1 cellular context compared by ENCODE assay signal in genomic region chr2:113164234-113164929, GRCh38.
TF ChIP-seq lines count a peak whose summit lies in the region.

No MANE protein-coding gene starts in this region.

TF ChIP-seq in HepG2, 621 proteins besides CTCF, POLR2A, EP300 and RAD21:
- no peak for TF ChIP-seq RARG (CRISPR knock-in tag; IDR thresholded peaks at IDR 0.05; ENCODE audit: low read depth)
- no peak for TF ChIP-seq USF2 (IDR thresholded peaks at IDR 0.05; ENCODE audit: low read depth, low read length)
- TF ChIP-seq USF2 (CRISPR knock-in tag; IDR thresholded peaks at IDR 0.05; ENCODE audit: borderline replicate concordance): no peak
- TF ChIP-seq YY1 (IDR thresholded peaks at IDR 0.05; ENCODE audit: insufficient read depth, insufficient replicate concordance, low read depth, low read length): no peak
- TF ChIP-seq RBM39 (IDR thresholded peaks at IDR 0.05; ENCODE audit: low read depth, low read length, poor library complexity, severe bottlenecking): no peak
- peak; percentile 72; the same call in 1 of the 2 replicates for TF ChIP-seq ZBTB4 (CRISPR knock-in tag; IDR thresholded peaks at IDR 0.05; ENCODE audit: borderline replicate concordance)
- TF ChIP-seq ZNF281 (CRISPR knock-in tag; IDR thresholded peaks at IDR 0.05; ENCODE audit: borderline replicate concordance): no peak
- TF ChIP-seq AKAP8 (CRISPR knock-in tag; IDR thresholded peaks at IDR 0.05): 0 out of 2 replicates have a peak, but pooled peaks have one; percentile 49
- TF ChIP-seq ZFY (CRISPR knock-in tag; IDR thresholded peaks at IDR 0.05): no peak
- no peak for TF ChIP-seq ARID4A (CRISPR knock-in tag; IDR thresholded peaks at IDR 0.05; ENCODE audit: borderline replicate concordance)
- peak; percentile 71; the same call in 1 of the 2 replicates for TF ChIP-seq ZNF619 (CRISPR knock-in tag; IDR thresholded peaks at IDR 0.05)
- TF ChIP-seq E2F1 (CRISPR knock-in tag; IDR thresholded peaks at IDR 0.05): no peak
- peak; percentile 68; the same call in 1 of the 2 replicates for TF ChIP-seq ZNF605 (CRISPR knock-in tag; IDR thresholded peaks at IDR 0.05)
- no peak for TF ChIP-seq NONO (IDR thresholded peaks at IDR 0.05)
- 0 out of 2 replicates have a peak, but pooled peaks have one; percentile 0 for TF ChIP-seq NONO (CRISPR knock-in tag; conservative IDR thresholded peaks at IDR 0.05)
- TF ChIP-seq IRF9 (CRISPR knock-in tag; IDR thresholded peaks at IDR 0.05; ENCODE audit: borderline replicate concordance): peak; percentile 75; the same call in 1 of the 2 replicates
- 0 out of 2 replicates have a peak, but pooled peaks have one; percentile 33 for TF ChIP-seq ZFP90 (CRISPR knock-in tag; IDR thresholded peaks at IDR 0.05; ENCODE audit: borderline replicate concordance)
- peak; percentile 57; the same call in 1 of the 2 replicates for TF ChIP-seq ZNF350 (CRISPR knock-in tag; IDR thresholded peaks at IDR 0.05; ENCODE audit: borderline replicate concordance, low read depth)
- 0 out of 2 replicates have a peak, but pooled peaks have one; percentile 10 for TF ChIP-seq MXD4 (CRISPR knock-in tag; IDR thresholded peaks at IDR 0.05)
- TF ChIP-seq ATF1 (CRISPR knock-in tag; IDR thresholded peaks at IDR 0.05): peak; percentile 32; the same call in 1 of the 2 replicates
- no peak for TF ChIP-seq FIP1L1 (IDR thresholded peaks at IDR 0.05; ENCODE audit: borderline replicate concordance, insufficient read depth, low read depth, low read length)
- 0 out of 2 replicates have a peak, but pooled peaks have one; percentile 40 for TF ChIP-seq SMAD1 (CRISPR knock-in tag; IDR thresholded peaks at IDR 0.05; ENCODE audit: borderline replicate concordance, low read depth)
